Comparison of ENCODE assay signal across 1 cellular context in genomic region chr6:131728296-131728939, GRCh38.
TF ChIP-seq lines count a peak whose summit lies in the region.

No MANE protein-coding gene starts in this region.

TF ChIP-seq in HepG2, 621 proteins besides CTCF, POLR2A, EP300 and RAD21:
- TF ChIP-seq BCL6 (CRISPR knock-in tag; IDR thresholded peaks at IDR 0.05) (peak; percentile 58; the same call in 1 of the 2 replicates), ZNF317 (CRISPR knock-in tag; IDR thresholded peaks at IDR 0.05) (no peak)
TF ChIP-seq in HepG2: peak in this region for 1.
